In genomic region chr2:76688732-76689131, GRCh38 we compare ENCODE assay signal across 18 cellular contexts.
DNase-seq lines count a peak whose midpoint lies in the region; ATAC-seq and TF ChIP-seq lines count a peak whose summit lies in the region.
"Had no signal": no experiment of that assay in that cellular context is flagged by ENCODE, and none has a peak within 500 bp of the region (broad histone marks: within the 10 kb centered on the region; RNA-seq: fewer than 3 reads in every experiment).

No MANE protein-coding gene starts in this region.

- H3K9me2 ChIP-seq in GM23338 (ENCODE audit: insufficient read depth), result no peaks in the 10 kb centered on the region

- H3K27me3 Mint-ChIP-seq in GM23338 (ENCODE audit: insufficient read depth, low read depth, poor library complexity) (peaks cover 2% of the 10 kb centered on the region), WTC11 (ENCODE audit: low read depth) (no peaks in the 10 kb centered on the region)
- H3K27me3 Mint-ChIP-seq in activated CD8-positive, alpha-beta T cell treated with anti-CD3 and anti-CD28 coated beads for 36 hours, result no peaks in the 10 kb centered on the region
- H3K27me3 Mint-ChIP-seq: B cell; CD4-positive, alpha-beta T cell had no signal

- TF ChIP-seq CTCF in GM23338 (conservative IDR thresholded peaks at IDR 0.05; ENCODE audit: low read depth in 2 of 2) (no peak), WTC11 (IDR thresholded peaks at IDR 0.05) (no peak)
- no peak for TF ChIP-seq CTCF in activated CD8-positive, alpha-beta T cell treated with anti-CD3 and anti-CD28 coated beads for 36 hours (IDR thresholded peaks at IDR 0.05)

- peak; percentile 40; the same call in 1 of the 3 replicates for ATAC-seq in GM23338
- peak; percentile 53; the same call in 1 of the 2 replicates for ATAC-seq in WTC11
- no peak for ATAC-seq in activated CD8-positive, alpha-beta T cell treated with anti-CD3 and anti-CD28 coated beads for 36 hours
- ATAC-seq: A549; CD8-positive, alpha-beta T cell had no signal

- H3K27ac ChIP-seq in GM23338 (ENCODE audit: low read depth), result no peak overlapping the region
- H3K27ac ChIP-seq: 22Rv1; A549; BLaER1 treated with 17β-estradiol and CSF1 and Interleukin-3, amounts not matched to agents 10 nM and 100 nM; C4-2B had no signal

- H3K4me3 Mint-ChIP-seq in GM23338 (no peak overlapping the region), WTC11 (no peak overlapping the region)
- no peak overlapping the region for H3K4me3 Mint-ChIP-seq in activated CD8-positive, alpha-beta T cell treated with anti-CD3 and anti-CD28 coated beads for 36 hours
- H3K4me3 Mint-ChIP-seq: B cell; CD4-positive, alpha-beta T cell; CD8-positive, alpha-beta T cell had no signal

- no peaks in the 10 kb centered on the region for H3K79me2 ChIP-seq in GM23338 (replicated peaks; ENCODE audit: insufficient read depth)

- no peak overlapping the region for H3K4me2 ChIP-seq in GM23338
- H3K4me2 ChIP-seq: A549; BLaER1 treated with 17β-estradiol and CSF1 and Interleukin-3, amounts not matched to agents 10 nM and 100 nM had no signal

- H3K36me3 Mint-ChIP-seq in GM23338 (ENCODE audit: low read depth) (no peaks in the 10 kb centered on the region), WTC11 (no peaks in the 10 kb centered on the region)
- H3K36me3 Mint-ChIP-seq in activated CD8-positive, alpha-beta T cell treated with anti-CD3 and anti-CD28 coated beads for 36 hours (ENCODE audit: low read depth), result no peaks in the 10 kb centered on the region
- H3K36me3 Mint-ChIP-seq: CD8-positive, alpha-beta T cell had no signal

- no peak overlapping the region for H3K4me3 ChIP-seq in GM23338
- H3K4me3 ChIP-seq: A549; BLaER1 treated with 17β-estradiol and CSF1 and Interleukin-3, amounts not matched to agents 10 nM and 100 nM had no signal

- H3K27ac Mint-ChIP-seq in GM23338, result no peak overlapping the region
- H3K27ac Mint-ChIP-seq in WTC11, result no peak overlapping the region
- H3K27ac Mint-ChIP-seq in activated CD8-positive, alpha-beta T cell treated with anti-CD3 and anti-CD28 coated beads for 36 hours, result no peak overlapping the region
- H3K27ac Mint-ChIP-seq: B cell; CD4-positive, alpha-beta T cell; CD8-positive, alpha-beta T cell had no signal

- H3K4me1 Mint-ChIP-seq in GM23338 (peaks cover 14% of the 10 kb centered on the region), WTC11 (peaks cover 18% of the 10 kb centered on the region)
- H3K4me1 Mint-ChIP-seq in activated CD8-positive, alpha-beta T cell treated with anti-CD3 and anti-CD28 coated beads for 36 hours (ENCODE audit: low read depth), result no peaks in the 10 kb centered on the region
- H3K4me1 Mint-ChIP-seq: B cell had no signal

- DNase-seq in NCI-H82 (lab: John Stamatoyannopoulos, UW), result peak; percentile 28
- DNase-seq in NCI-H82 treated with DMSO at 0.1 percent for 48 hours (lab: John Stamatoyannopoulos, UW; ENCODE audit: unreplicated experiment), result no peak
- no peak for DNase-seq in GM23338 (ENCODE audit: low spot score)
- no peak for DNase-seq in WTC11 (ENCODE audit: low spot score)
- no peak for DNase-seq in cerebellum (ENCODE audit: low spot score)
- no peak for DNase-seq in activated CD8-positive, alpha-beta T cell treated with anti-CD3 and anti-CD28 coated beads for 36 hours
- DNase-seq: AML-193; Caco-2; Calu3; CD4-positive, alpha-beta T cell; CD8-positive, alpha-beta T cell; DMS79 treated with DMSO at 0.1 percent for 48 hours; GF-D8 had no signal

- H3K9me3 Mint-ChIP-seq in GM23338, result no peaks in the 10 kb centered on the region
- 0 out of 2 replicates have a peak, but pooled peaks cover 4% of the 10 kb centered on the region for H3K9me3 Mint-ChIP-seq in WTC11
- peaks cover 8% of the 10 kb centered on the region for H3K9me3 Mint-ChIP-seq in activated CD8-positive, alpha-beta T cell treated with anti-CD3 and anti-CD28 coated beads for 36 hours

- peaks cover 11% of the 10 kb centered on the region; the same call in 1 of the 2 replicates for H3K4me1 ChIP-seq in GM23338 (ENCODE audit: insufficient read depth)
- H3K4me1 ChIP-seq: A549; BLaER1 treated with 17β-estradiol and CSF1 and Interleukin-3, amounts not matched to agents 10 nM and 100 nM; Caco-2 had no signal

- POLR2A ChIA-PET in WTC11 (lab: Charles Lee), result no interaction called here
- POLR2A ChIA-PET in activated CD8-positive, alpha-beta T cell treated with anti-CD3 and anti-CD28 coated beads for 36 hours (lab: Charles Lee), result no interaction called here

- CTCF ChIA-PET in WTC11 (lab: Charles Lee), result interaction anchor here (1.2 kb wide), 1 partner anchor 23 kb away, joined by 3 read pairs; no protein-coding TSS in a partner anchor
- CTCF ChIA-PET in activated CD8-positive, alpha-beta T cell treated with anti-CD3 and anti-CD28 coated beads for 36 hours (lab: Charles Lee), result no interaction called here

- no peaks in the 10 kb centered on the region for H3K27me3 ChIP-seq in GM23338 (ENCODE audit: insufficient read depth)
- H3K27me3 ChIP-seq: BLaER1 treated with 17β-estradiol and CSF1 and Interleukin-3, amounts not matched to agents 10 nM and 100 nM had no signal

- H3F3A ChIP-seq in GM23338 (replicated peaks; ENCODE audit: low read depth), result no peaks in the 10 kb centered on the region

- H2AFZ ChIP-seq in GM23338, result no peak overlapping the region

- H3K36me3 ChIP-seq in GM23338 (ENCODE audit: insufficient read depth), result no peaks in the 10 kb centered on the region
- H3K36me3 ChIP-seq: BLaER1 treated with 17β-estradiol and CSF1 and Interleukin-3, amounts not matched to agents 10 nM and 100 nM had no signal

- intact Hi-C loops in activated CD8-positive, alpha-beta T cell treated with anti-CD3 and anti-CD28 coated beads for 36 hours (cut with micrococcal nuclease), result no loop called here

- no peaks in the 10 kb centered on the region for H4K20me1 ChIP-seq in GM23338 (replicated peaks; ENCODE audit: insufficient read depth)
- H4K20me1 ChIP-seq: BLaER1 treated with 17β-estradiol and CSF1 and Interleukin-3, amounts not matched to agents 10 nM and 100 nM had no signal

TF ChIP-seq in GM23338, 12 proteins besides CTCF, POLR2A, EP300 and RAD21 (continues in another document):
- TF ChIP-seq, protein P1, sequence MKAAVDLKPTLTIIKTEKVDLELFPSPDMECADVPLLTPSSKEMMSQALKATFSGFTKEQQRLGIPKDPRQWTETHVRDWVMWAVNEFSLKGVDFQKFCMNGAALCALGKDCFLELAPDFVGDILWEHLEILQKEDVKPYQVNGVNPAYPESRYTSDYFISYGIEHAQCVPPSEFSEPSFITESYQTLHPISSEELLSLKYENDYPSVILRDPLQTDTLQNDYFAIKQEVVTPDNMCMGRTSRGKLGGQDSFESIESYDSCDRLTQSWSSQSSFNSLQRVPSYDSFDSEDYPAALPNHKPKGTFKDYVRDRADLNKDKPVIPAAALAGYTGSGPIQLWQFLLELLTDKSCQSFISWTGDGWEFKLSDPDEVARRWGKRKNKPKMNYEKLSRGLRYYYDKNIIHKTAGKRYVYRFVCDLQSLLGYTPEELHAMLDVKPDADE (IDR thresholded peaks at IDR 0.05), result no peak
- TF ChIP-seq EZH2phosphoT487 (IDR thresholded peaks at IDR 0.05; ENCODE audit: unreplicated experiment), result no peak

TF ChIP-seq in WTC11, 78 proteins besides CTCF, POLR2A, EP300 and RAD21:
- TF ChIP-seq CREM (CRISPR knock-in tag; IDR thresholded peaks at IDR 0.05) (no peak), HMGA2 (CRISPR knock-in tag; IDR thresholded peaks at IDR 0.05) (no peak), OVOL2 (CRISPR knock-in tag; IDR thresholded peaks at IDR 0.05; ENCODE audit: borderline replicate concordance) (no peak), JUN (CRISPR knock-in tag; IDR thresholded peaks at IDR 0.05) (no peak), ZNF671 (CRISPR knock-in tag; IDR thresholded peaks at IDR 0.05) (no peak)
